Comparison of ENCODE assay signal across 17 cellular contexts in genomic region chr5:41508696-41509398, GRCh38. TPM values are rescaled to one million over a fixed set of nuclear protein-coding genes. Genes with fewer than 3 reads are reported as not detected.
A peak's percentile ranks its signal among the peaks of the same experiment; 100 is the strongest.
DNase-seq lines count a peak whose midpoint lies in the region; ATAC-seq, FAIRE-seq and TF ChIP-seq lines count a peak whose summit lies in the region.
"Had no signal": no experiment of that assay in that cellular context is flagged by ENCODE, and none has a peak within 500 bp of the region (broad histone marks: within the 10 kb centered on the region; RNA-seq: fewer than 3 reads in every experiment).

No MANE protein-coding gene starts in this region.

- TF ChIP-seq CTCF in astrocyte (IDR thresholded peaks at IDR 0.05; ENCODE audit: insufficient read depth, low read depth, low read length) (no peak), psoas muscle (IDR thresholded peaks at IDR 0.05) (no peak)

- H3K27me3 Mint-ChIP-seq in astrocyte (ENCODE audit: low read depth, unreplicated experiment), result peaks cover 22% of the 10 kb centered on the region

- H3K27ac ChIP-seq in astrocyte (ENCODE audit: low read depth, low read length) (no peak overlapping the region), psoas muscle (no peak overlapping the region)
- H3K27ac ChIP-seq: breast epithelium, GM23248, uterus had no signal

- H3K36me3 ChIP-seq in astrocyte (ENCODE audit: insufficient read depth, low read length) (no peaks in the 10 kb centered on the region), psoas muscle (ENCODE audit: insufficient read depth in 1 of 2, low read depth in 1 of 2) (no peaks in the 10 kb centered on the region)
- H3K36me3 ChIP-seq: breast epithelium, MG63, uterus had no signal

- no peaks in the 10 kb centered on the region for H4K20me1 ChIP-seq in astrocyte (ENCODE audit: insufficient read depth, low read length)

- no peak overlapping the region for H3K4me3 ChIP-seq in astrocyte (ENCODE audit: insufficient read depth, low read depth, low read length)
- H3K4me3 ChIP-seq in psoas muscle, result peak overlapping the region; percentile 11
- H3K4me3 ChIP-seq: MG63 had no signal

- no peaks in the 10 kb centered on the region for H3K9me3 Mint-ChIP-seq in astrocyte (ENCODE audit: unreplicated experiment)
- H3K9me3 Mint-ChIP-seq: T-helper 1 cell treated with Interleukin-12 subunit alpha and Interleukin-12 subunit beta and Interleukin-4 antibody, amounts not matched to agents 30 μg/mL and 1 μg/mL, for 36 hours had no signal

- no peak for FAIRE-seq in astrocyte (lab: Jason Lieb, UNC)

- H3K4me1 ChIP-seq in astrocyte (ENCODE audit: insufficient read depth, low read length) (peaks cover 7% of the 10 kb centered on the region), psoas muscle (no peaks in the 10 kb centered on the region)
- H3K4me1 ChIP-seq: breast epithelium had no signal

- H3K27ac Mint-ChIP-seq in astrocyte (ENCODE audit: unreplicated experiment), result no peak overlapping the region
- H3K27ac Mint-ChIP-seq: CD8-positive, alpha-beta memory T cell; T-helper 1 cell treated with Interleukin-12 subunit alpha and Interleukin-12 subunit beta and Interleukin-4 antibody, amounts not matched to agents 30 μg/mL and 1 μg/mL, for 36 hours had no signal

- peak overlapping the region; percentile 85 for H3K4me2 ChIP-seq in astrocyte (ENCODE audit: low read length)

- H3K27me3 ChIP-seq in astrocyte (ENCODE audit: insufficient read depth, low read length), result peaks cover 24% of the 10 kb centered on the region
- peaks cover 0 to 15% (median 5%) of the 10 kb centered on the region in 3 donors for H3K27me3 ChIP-seq in psoas muscle (ENCODE audit: insufficient read depth in 3 of 3, low read length in 2 of 3)
- H3K27me3 ChIP-seq: uterus had no signal

- H3K9ac ChIP-seq in astrocyte (ENCODE audit: low read length), result no peak overlapping the region
- H3K9ac ChIP-seq: GM23248 had no signal

- H3K4me3 Mint-ChIP-seq in astrocyte (ENCODE audit: unreplicated experiment), result peak overlapping the region; percentile 15
- H3K4me3 Mint-ChIP-seq: CD8-positive, alpha-beta memory T cell; T-helper 1 cell treated with Interleukin-12 subunit alpha and Interleukin-12 subunit beta and Interleukin-4 antibody, amounts not matched to agents 30 μg/mL and 1 μg/mL, for 36 hours had no signal

- peaks cover 2% of the 10 kb centered on the region for H3K4me1 Mint-ChIP-seq in astrocyte (ENCODE audit: low read depth, unreplicated experiment)

- DNase-seq in HCEC 1CT (peak; percentile 27), astrocyte (ENCODE audit: low read depth) (no peak), left ventricle myocardium superior (no peak), psoas muscle (no peak), H4 (ENCODE audit: low spot score) (no peak), NCI-H1417 (lab: John Stamatoyannopoulos, UW) (no peak)
- DNase-seq: CD8-positive, alpha-beta memory T cell; effector CD4-positive, alpha-beta T cell; MG63; NCI-H2029 treated with DMSO at 0.1 percent for 48 hours; stimulated activated CD4-positive, alpha-beta T cell treated with anti-CD3 and anti-CD28 coated beads, Interleukin-4, amount 100 ng/mL, for 4 hours; uterus had no signal

- H3K79me2 ChIP-seq in astrocyte (ENCODE audit: insufficient read depth, low read length), result no peaks in the 10 kb centered on the region

- H3K9me3 ChIP-seq in astrocyte (ENCODE audit: insufficient read depth, low read depth, low read length) (no peaks in the 10 kb centered on the region), psoas muscle (no peaks in the 10 kb centered on the region)
- H3K9me3 ChIP-seq: breast epithelium, MG63, uterus had no signal

- H3K36me3 Mint-ChIP-seq in astrocyte (ENCODE audit: low read depth, unreplicated experiment), result no peaks in the 10 kb centered on the region
- H3K36me3 Mint-ChIP-seq: CD8-positive, alpha-beta memory T cell had no signal

- H2AFZ ChIP-seq in astrocyte (ENCODE audit: low read depth, low read length), result no peak overlapping the region
- H2AFZ ChIP-seq: GM23248 had no signal

- ATAC-seq in left ventricle myocardium superior (peak; percentile 32), psoas muscle (no peak), GM21529 (IDR thresholded peaks at IDR 0.05; ENCODE audit: unreplicated experiment) (no peak), HG02678 (IDR thresholded peaks at IDR 0.05; ENCODE audit: unreplicated experiment) (no peak)

- 26 to 35% (median 29%) methylated on average over 5 of the region's 5 CpGs for WGBS in psoas muscle, 3 donors

- intact Hi-C loops in left ventricle myocardium superior (cut with micrococcal nuclease) (no loop called here), psoas muscle (cut with DNase I) (no loop called here)

RNA-seq across cellular contexts. Expression of gene PLCXD3, which starts 1.6 kb away (rescaled TPM):
- total RNA-seq in astrocyte, result 0.55 and 1.6 TPM in 2 replicates
- total RNA-seq in left ventricle myocardium superior, result 95.3 TPM
- total RNA-seq in psoas muscle, result under 1 TPM; 0.22 to 0.73 (median 0.36) TPM
- under 1 TPM; 0.12 to 0.17 (median 0.16) TPM for polyA plus RNA-seq in psoas muscle
- 0.02 and 0.06 TPM in 2 replicates for total RNA-seq in H4 (2014; rRNA removed; shearing (Covaris generic))
- total RNA-seq: CD8-positive, alpha-beta memory T cell had no signal
- polyA plus RNA-seq: CD8-positive, alpha-beta memory T cell had no signal

Comparison
In these comparisons a context has a peak if more than half of its experiments do, and no peak if none do; other contexts are left out.
1. RNA of gene PLCXD3, which starts 1.6 kb away (total RNA-seq): 95.3 TPM in left ventricle myocardium superior (single experiment); 0.55 to 1.6 TPM in astrocyte, 0.22 to 0.73 TPM in psoas muscle and 0.02 to 0.06 TPM in H4; every median in the first group is over 10 times any median in the second.